Comparison of ENCODE assay signal across 12 cellular contexts in genomic region chr16:56298948-56299602, GRCh38.
DNase-seq lines count a peak whose midpoint lies in the region; ATAC-seq and TF ChIP-seq lines count a peak whose summit lies in the region.
"Had no signal": no experiment of that assay in that cellular context is flagged by ENCODE, and none has a peak within 500 bp of the region (broad histone marks: within the 10 kb centered on the region; RNA-seq: fewer than 3 reads in every experiment).

No MANE protein-coding gene starts in this region.

- 33% methylated on average over 7 of the region's 7 CpGs for WGBS in suprapubic skin

- peak; percentile 45 to 52 for ATAC-seq in lower lobe of right lung

- H3K9me3 ChIP-seq in endocrine pancreas (ENCODE audit: control insufficient read depth, low read length) (no peaks in the 10 kb centered on the region), lower lobe of right lung (no peaks in the 10 kb centered on the region), suprapubic skin (no peaks in the 10 kb centered on the region)

- no peak for TF ChIP-seq CTCF in lower lobe of right lung (IDR thresholded peaks at IDR 0.05)
- no peak for TF ChIP-seq CTCF in suprapubic skin (IDR thresholded peaks at IDR 0.05)

- TF ChIP-seq EP300 in suprapubic skin (IDR thresholded peaks at IDR 0.05): no peak

- peak overlapping the region; percentile 10 for H3K9ac ChIP-seq in endocrine pancreas (ENCODE audit: control insufficient read depth, insufficient read depth, low read length)

- H3K27ac ChIP-seq in lower lobe of right lung (peak overlapping the region; percentile 51), suprapubic skin (peak overlapping the region; percentile 47)
- H3K27ac ChIP-seq: 22Rv1, hepatocyte had no signal

- peak; percentile 21 for DNase-seq in NCI-H1436 (lab: John Stamatoyannopoulos, UW)
- no peak for DNase-seq in NCI-H1436 treated with DMSO at 0.1 percent for 48 hours (lab: John Stamatoyannopoulos, UW)
- DNase-seq in lower lobe of right lung: peak; percentile 52
- DNase-seq in suprapubic skin (ENCODE audit: low spot score in 2 of 2): no peak
- no peak for DNase-seq in ACHN
- DNase-seq in stimulated activated CD4-positive, alpha-beta T cell treated with anti-CD3 and anti-CD28 coated beads, Interleukin-4, amount 100 ng/mL, for 24 hours: no peak
- DNase-seq in 8988T: no peak
- DNase-seq: IMR-90, SHP77 had no signal

- no peak for TF ChIP-seq POLR2A in suprapubic skin (IDR thresholded peaks at IDR 0.05)

- in situ Hi-C loops in ACHN (cut with HindIII; ENCODE audit: low pct_ligation_motif_present, low pct_unique_long_range_greater_than_20kb, low sequenced_read_pairs): no loop called here

- H3K4me1 ChIP-seq in endocrine pancreas (ENCODE audit: control insufficient read depth, insufficient read depth, low read length) (no peaks in the 10 kb centered on the region), lower lobe of right lung (peaks cover 11% of the 10 kb centered on the region), suprapubic skin (peaks cover 34% of the 10 kb centered on the region)

- H3K36me3 ChIP-seq in endocrine pancreas (ENCODE audit: control insufficient read depth, insufficient read depth, low read length) (no peaks in the 10 kb centered on the region), lower lobe of right lung (no peaks in the 10 kb centered on the region), suprapubic skin (no peaks in the 10 kb centered on the region)

- no peaks in the 10 kb centered on the region for H3K27me3 ChIP-seq in endocrine pancreas (ENCODE audit: control insufficient read depth, insufficient read depth, low read length)
- no peaks in the 10 kb centered on the region for H3K27me3 ChIP-seq in lower lobe of right lung (ENCODE audit: low read depth)
- no peaks in the 10 kb centered on the region for H3K27me3 ChIP-seq in suprapubic skin
- H3K27me3 ChIP-seq: hepatocyte had no signal

- H3K4me3 ChIP-seq in endocrine pancreas (ENCODE audit: control insufficient read depth, insufficient read depth, low read length) (no peak overlapping the region), lower lobe of right lung (no peak overlapping the region), suprapubic skin (no peak overlapping the region)
- H3K4me3 ChIP-seq: hepatocyte had no signal

- intact Hi-C loops in lower lobe of right lung (cut with DNase I): no loop called here

Comparison
In these comparisons a context has a peak if more than half of its experiments do, and no peak if none do; other contexts are left out.
1. DNase-seq: peak in NCI-H1436 (single experiment) and lower lobe of right lung (single experiment); none in NCI-H1436 treated with DMSO at 0.1 percent for 48 hours (single experiment), suprapubic skin (0 of 2), ACHN (single experiment), stimulated activated CD4-positive, alpha-beta T cell treated with anti-CD3 and anti-CD28 coated beads, Interleukin-4, amount 100 ng/mL, for 24 hours (single experiment) and 8988T (single experiment).